19 cellular contexts compared by ENCODE assay signal in the genomic region with DNA sequence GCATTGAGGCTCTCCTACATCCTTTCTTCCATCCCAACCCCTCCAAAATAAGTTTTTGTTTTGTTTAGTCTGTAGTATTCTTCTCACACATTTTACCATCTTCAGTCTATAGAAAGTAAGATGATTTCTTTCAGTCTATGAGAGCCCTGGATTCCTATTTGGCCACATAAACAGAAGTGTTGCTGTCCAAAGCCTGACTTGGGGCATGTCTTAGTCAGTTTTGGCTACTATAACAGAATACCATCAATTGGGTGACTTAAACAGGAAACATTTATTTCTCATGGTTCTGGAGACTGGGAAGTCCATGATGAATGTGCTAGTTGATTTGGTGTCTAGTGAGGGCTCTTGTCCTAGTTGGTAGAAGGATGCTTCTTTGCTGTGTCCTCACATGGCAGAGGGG.
"Had no signal": no experiment of that assay in that cellular context is flagged by ENCODE, and none has a peak within 500 bp of the region (broad histone marks: within the 10 kb centered on the region; RNA-seq: fewer than 3 reads in every experiment).

No MANE protein-coding gene starts in this region.

- DNase-seq: dermis blood vessel endothelial cell; effector CD4-positive, alpha-beta T cell; endodermal cell; erythroblast; heart left ventricle; hippocampal formation; kidney glomerular epithelial cell; mesendoderm; naive B cell; occipital lobe; pancreas; right cardiac atrium; small intestine; stimulated activated CD4-positive, alpha-beta T cell treated with anti-CD3 and anti-CD28 coated beads, Interleukin-12 subunit alpha, Interleukin-12 subunit beta, amount 100 ng/mL, for 4 hours; stimulated activated naive CD4-positive, alpha-beta T cell; stomach; substantia nigra; trophoblast cell had no signal

- H3K36me3 ChIP-seq: heart left ventricle, pancreas, stomach had no signal

- FAIRE-seq: frontal cortex, pancreas, small intestine had no signal

- H3K4me3 ChIP-seq: heart left ventricle, pancreas, stomach had no signal

- H3K9me3 ChIP-seq: pancreas had no signal

- ATAC-seq: heart left ventricle, pancreas, right cardiac atrium had no signal

- H3K27ac ChIP-seq: heart left ventricle, stomach had no signal

- H3K27me3 ChIP-seq: heart left ventricle, pancreas, stomach had no signal

- H3K4me1 ChIP-seq: pancreas had no signal
